8 cellular contexts compared by ENCODE assay signal in genomic region chr16:813204-813915, GRCh38. TPM values are rescaled to one million over a fixed set of nuclear protein-coding genes. Genes with fewer than 3 reads are reported as not detected.
DNase-seq lines count a peak whose midpoint lies in the region; ATAC-seq and TF ChIP-seq lines count a peak whose summit lies in the region.

No MANE protein-coding gene starts in this region.

- H3K4me1 ChIP-seq in tibial artery, result peaks cover 0 to 20% (median 2%) of the 10 kb centered on the region in 4 donors

- no peak overlapping the region for H3K4me3 ChIP-seq in epithelial cell of esophagus (ENCODE audit: low read length)
- no peak overlapping the region for H3K4me3 ChIP-seq in tibial artery

- no peaks in the 10 kb centered on the region for H3K36me3 ChIP-seq in tibial artery

- peak; percentile 60 for DNase-seq in Ammon's horn (ENCODE audit: low spot score)
- peak; percentile 66 for DNase-seq in HuH-7.5 (ENCODE audit: low spot score)
- peak; percentile 72 for DNase-seq in activated CD8-positive, alpha-beta T cell treated with anti-CD3 and anti-CD28 coated beads for 36 hours
- no peak for DNase-seq in epithelial cell of esophagus (ENCODE audit: low read depth)
- peak; percentile 24 for DNase-seq in naive B cell
- DNase-seq in tibial artery, result no peak

- no peaks in the 10 kb centered on the region for H3K9me3 Mint-ChIP-seq in activated CD8-positive, alpha-beta T cell treated with anti-CD3 and anti-CD28 coated beads for 36 hours
- peaks cover 0 to 5% (median 0%) of the 10 kb centered on the region in 7 donors for H3K9me3 Mint-ChIP-seq in naive B cell

- CTCF ChIA-PET in activated CD8-positive, alpha-beta T cell treated with anti-CD3 and anti-CD28 coated beads for 36 hours (lab: Charles Lee), result interaction anchor here (1.0 kb wide), 2 partner anchors 244 to 290 kb away, joined by 3 to 5 read pairs; no protein-coding TSS in a partner anchor

- H3K27ac ChIP-seq in tibial artery, result no peak overlapping the region

- peaks cover 15% of the 10 kb centered on the region for H3K27me3 Mint-ChIP-seq in activated CD8-positive, alpha-beta T cell treated with anti-CD3 and anti-CD28 coated beads for 36 hours
- peaks cover 8 to 29% (median 16%) of the 10 kb centered on the region in 3 donors for H3K27me3 Mint-ChIP-seq in naive B cell

- peak; percentile 76 for TF ChIP-seq CTCF in activated CD8-positive, alpha-beta T cell treated with anti-CD3 and anti-CD28 coated beads for 36 hours (IDR thresholded peaks at IDR 0.05)
- TF ChIP-seq CTCF in epithelial cell of esophagus (IDR thresholded peaks at IDR 0.05; ENCODE audit: insufficient read depth, low read depth, low read length, missing control alignments) (peak; percentile 24), tibial artery (IDR thresholded peaks at IDR 0.05) (peak; percentile 20 to 22)

- no peak overlapping the region for H3K4me3 Mint-ChIP-seq in activated CD8-positive, alpha-beta T cell treated with anti-CD3 and anti-CD28 coated beads for 36 hours
- peak overlapping the region in 3 of 8 donors; percentile 50 to 66 (median 56) for H3K4me3 Mint-ChIP-seq in naive B cell

- H3K9me3 ChIP-seq in tibial artery, result peaks cover 0 to 8% (median 0%) of the 10 kb centered on the region in 3 donors

- peaks cover 6% of the 10 kb centered on the region for H3K4me1 Mint-ChIP-seq in activated CD8-positive, alpha-beta T cell treated with anti-CD3 and anti-CD28 coated beads for 36 hours (ENCODE audit: low read depth)
- peaks cover 12 to 18% (median 15%) of the 10 kb centered on the region in 3 donors for H3K4me1 Mint-ChIP-seq in naive B cell

- intact Hi-C loops in activated CD8-positive, alpha-beta T cell treated with anti-CD3 and anti-CD28 coated beads for 36 hours (cut with micrococcal nuclease), result loop anchor here (10.0 kb wide), 1 partner anchor 241 kb away; no protein-coding TSS in a partner anchor
- intact Hi-C loops in tibial artery (cut with DNase I; ENCODE audit: low total_unique reads), result loop anchor here (10.0 kb wide), 1 partner anchor 241 kb away; no protein-coding TSS in a partner anchor

- H3K36me3 Mint-ChIP-seq in activated CD8-positive, alpha-beta T cell treated with anti-CD3 and anti-CD28 coated beads for 36 hours (ENCODE audit: low read depth), result no peaks in the 10 kb centered on the region
- peaks cover 0 to 7% of the 10 kb centered on the region in 2 donors for H3K36me3 Mint-ChIP-seq in naive B cell

- peaks cover 0 to 76% of the 10 kb centered on the region in 2 donors for H3K27me3 ChIP-seq in tibial artery

- POLR2A ChIA-PET in activated CD8-positive, alpha-beta T cell treated with anti-CD3 and anti-CD28 coated beads for 36 hours (lab: Charles Lee), result no interaction called here

- H3K27ac Mint-ChIP-seq in activated CD8-positive, alpha-beta T cell treated with anti-CD3 and anti-CD28 coated beads for 36 hours, result no peak overlapping the region
- H3K27ac Mint-ChIP-seq in naive B cell, result no peak overlapping the region

- ATAC-seq in activated CD8-positive, alpha-beta T cell treated with anti-CD3 and anti-CD28 coated beads for 36 hours, result peak; percentile 90
- peak; percentile 71 to 72 for ATAC-seq in naive B cell (ENCODE audit: low read depth in 2 of 2)
- no peak for ATAC-seq in GM21529 (IDR thresholded peaks at IDR 0.05; ENCODE audit: unreplicated experiment)
- ATAC-seq in HG03095 (IDR thresholded peaks at IDR 0.05; ENCODE audit: unreplicated experiment), result no peak

RNA-seq across cellular contexts. Expression of gene GNG13, which starts 12.8 kb away (rescaled TPM):
- not detected for total RNA-seq in activated CD8-positive, alpha-beta T cell treated with anti-CD3 and anti-CD28 coated beads for 36 hours
- not detected for polyA plus RNA-seq in naive B cell (ENCODE audit: low read depth in 6 of 6)

RNA-seq across cellular contexts. Expression of gene CHTF18, which starts 24.9 kb away (rescaled TPM):
- 100 to 1,000 TPM in 1 of 2 experiments, 10 to 100 TPM in 1; 95.6 to 115 TPM for total RNA-seq in activated CD8-positive, alpha-beta T cell treated with anti-CD3 and anti-CD28 coated beads for 36 hours
- polyA plus RNA-seq in naive B cell (ENCODE audit: low read depth in 6 of 6), result 1 to 10 TPM; 3.4 to 8.4 (median 4.6) TPM

RNA-seq across cellular contexts. Expression of gene RPUSD1, which starts 25.2 kb away (rescaled TPM):
- total RNA-seq in activated CD8-positive, alpha-beta T cell treated with anti-CD3 and anti-CD28 coated beads for 36 hours, result 10 to 100 TPM; 17.1 to 18.1 TPM
- 10 to 100 TPM; 24.5 to 43.9 (median 33.7) TPM for polyA plus RNA-seq in naive B cell (ENCODE audit: low read depth in 6 of 6)

RNA-seq across cellular contexts. Expression of gene MSLN, which starts 52.8 kb away (rescaled TPM):
- total RNA-seq in activated CD8-positive, alpha-beta T cell treated with anti-CD3 and anti-CD28 coated beads for 36 hours, result not detected
- not detected for polyA plus RNA-seq in naive B cell (ENCODE audit: low read depth in 6 of 6)

Comparison
In these comparisons a context has a peak if more than half of its experiments do, and no peak if none do; other contexts are left out.
1. DNase-seq: peak in Ammon's horn (single experiment), HuH-7.5 (single experiment), activated CD8-positive, alpha-beta T cell treated with anti-CD3 and anti-CD28 coated beads for 36 hours (single experiment) and naive B cell (single experiment); none in epithelial cell of esophagus (single experiment) and tibial artery (0 of 2).
2. ATAC-seq: peak in activated CD8-positive, alpha-beta T cell treated with anti-CD3 and anti-CD28 coated beads for 36 hours (single experiment) and naive B cell (2 of 2); none in GM21529 (single experiment) and HG03095 (single experiment).
3. CTCF ChIP-seq: peak in every context shown above with its lines; median percentile 76 in activated CD8-positive, alpha-beta T cell treated with anti-CD3 and anti-CD28 coated beads for 36 hours; 24 in epithelial cell of esophagus; 21 in tibial artery.